Comparison of ENCODE assay signal across 1 cellular context in genomic region chr22:37471721-37472417, GRCh38.
TF ChIP-seq lines count a peak whose summit lies in the region.

No MANE protein-coding gene starts in this region.

TF ChIP-seq in GM12891, 5 proteins besides CTCF, POLR2A, EP300 and RAD21:
- no peak for TF ChIP-seq PAX5 (IDR thresholded peaks at IDR 0.05; ENCODE audit: insufficient read depth, low read length, severe bottlenecking)
- no peak for TF ChIP-seq TAF1 (IDR thresholded peaks at IDR 0.05; ENCODE audit: low read depth, low read length)
- TF ChIP-seq POLR2AphosphoS5 (IDR thresholded peaks at IDR 0.05; ENCODE audit: low read depth, low read length): no peak
- TF ChIP-seq SPI1 (IDR thresholded peaks at IDR 0.05; ENCODE audit: low read depth, low read length): no peak
- no peak for TF ChIP-seq POU2F2 (IDR thresholded peaks at IDR 0.05; ENCODE audit: low read depth, low read length)
